ENCODE assay signal across 32 cellular contexts in genomic region chr16:74213372-74213771, GRCh38.
"Had no signal": no experiment of that assay in that cellular context is flagged by ENCODE, and none has a peak within 500 bp of the region (broad histone marks: within the 10 kb centered on the region; RNA-seq: fewer than 3 reads in every experiment).

No MANE protein-coding gene starts in this region.

- H3K4me3 ChIP-seq: adrenal gland, body of pancreas, esophagus muscularis mucosa, gastrocnemius medialis, heart left ventricle had no signal

- DNase-seq: activated CD4-positive, alpha-beta memory T cell treated with anti-CD3 and anti-CD28 coated beads for 36 hours; activated CD4-positive, alpha-beta T cell treated with anti-CD3 and anti-CD28 coated beads for 36 hours; activated CD4-positive, alpha-beta T cell treated with anti-CD3 and anti-CD28 coated beads, Interleukin-2, amount 10 ng/mL, durations not matched to agents 24 days and 14 days; activated CD4-positive, CD25-positive, alpha-beta regulatory T cell; activated CD4-positive, CD25-positive, alpha-beta regulatory T cell treated with anti-CD3 and anti-CD28 coated beads, Interleukin-2, amount 50 U/mL, for 72 hours; activated CD8-positive, alpha-beta memory T cell treated with anti-CD3 and anti-CD28 coated beads, Interleukin-2, amount 10 ng/mL, durations not matched to agents 7 days and 5 days; activated CD8-positive, alpha-beta memory T cell treated with anti-CD3 and anti-CD28 coated beads, Interleukin-2, amount 50 U/mL, for 4 hours; activated CD8-positive, alpha-beta T cell treated with anti-CD3 and anti-CD28 coated beads, Interleukin-2, amount 10 ng/mL, durations not matched to agents 7 days and 5 days; activated effector memory CD4-positive, alpha-beta T cell treated with anti-CD3 and anti-CD28 coated beads, Interleukin-2, amount 50 U/mL, for 16 hours; activated naive CD4-positive, alpha-beta T cell treated with anti-CD3 and anti-CD28 coated beads for 36 hours; activated naive CD8-positive, alpha-beta T cell treated with anti-CD3 and anti-CD28 coated beads for 36 hours; activated naive CD8-positive, alpha-beta T cell treated with anti-CD3 and anti-CD28 coated beads, Interleukin-2, amount 50 U/mL, for 24 hours; activated T-cell treated with anti-CD3 and anti-CD28 coated beads, Interleukin-2, amount 50 U/mL, for 1 hour; activated T-cell treated with anti-CD3 and anti-CD28 coated beads, Interleukin-2, amount 50 U/mL, for 48 hours; adrenal gland; amygdala; aorta; body of pancreas; caudate nucleus; cortex of kidney; dermis blood vessel endothelial cell; effector CD4-positive, alpha-beta T cell; effector memory CD8-positive, alpha-beta T cell; erythroblast; foreskin keratinocyte; gastrocnemius medialis; glutamatergic neuron; heart left ventricle; hypothalamus; WERI-Rb-1 had no signal

- H3K27me3 ChIP-seq: adrenal gland, body of pancreas, esophagus muscularis mucosa, foreskin keratinocyte, gastrocnemius medialis, heart left ventricle had no signal

- H3K27ac ChIP-seq: adrenal gland, body of pancreas, esophagus muscularis mucosa, foreskin keratinocyte, gastrocnemius medialis, heart left ventricle, WERI-Rb-1 had no signal

- FAIRE-seq: colon had no signal

- H3K4me1 ChIP-seq: adrenal gland, body of pancreas, esophagus muscularis mucosa, foreskin keratinocyte, gastrocnemius medialis, heart left ventricle had no signal

- ATAC-seq: activated CD4-positive, alpha-beta T cell treated with anti-CD3 and anti-CD28 coated beads for 36 hours; activated CD8-positive, alpha-beta memory T cell treated with anti-CD3 and anti-CD28 coated beads, Interleukin-2, amount 10 ng/mL, durations not matched to agents 7 days and 5 days; activated CD8-positive, alpha-beta T cell treated with anti-CD3 and anti-CD28 coated beads, Interleukin-2, amount 10 ng/mL, durations not matched to agents 7 days and 5 days; activated naive CD8-positive, alpha-beta T cell treated with anti-CD3 and anti-CD28 coated beads, Interleukin-2, amount 50 U/mL, for 24 hours; body of pancreas; effector memory CD8-positive, alpha-beta T cell; foreskin keratinocyte; gastrocnemius medialis; heart left ventricle had no signal

- H3K36me3 ChIP-seq: adrenal gland, esophagus muscularis mucosa, gastrocnemius medialis, heart left ventricle, WERI-Rb-1 had no signal

- H3K9me3 ChIP-seq: adrenal gland, body of pancreas, esophagus muscularis mucosa, gastrocnemius medialis, heart left ventricle had no signal
